Comparison of ENCODE assay signal across 7 cellular contexts in genomic region chr15:92907229-92907628, GRCh38. TPM values are rescaled to one million over a fixed set of nuclear protein-coding genes. Genes with fewer than 3 reads are reported as not detected.
DNase-seq lines count a peak whose midpoint lies in the region; ATAC-seq, FAIRE-seq and TF ChIP-seq lines count a peak whose summit lies in the region.

No MANE protein-coding gene starts in this region.

- TF ChIP-seq RAD21 in IMR-90 (IDR thresholded peaks at IDR 0.05; ENCODE audit: low read length), result no peak

- peaks cover 22% of the 10 kb centered on the region for H3K4me1 ChIP-seq in IMR-90 (ENCODE audit: control insufficient read depth, insufficient read depth, low read length)
- peaks cover 41% of the 10 kb centered on the region for H3K4me1 ChIP-seq in keratinocyte (ENCODE audit: control insufficient read depth, extremely low read depth, insufficient read depth, low read length)
- H3K4me1 ChIP-seq in stomach smooth muscle (ENCODE audit: control insufficient read depth, insufficient read depth, low read length), result peaks cover 34% of the 10 kb centered on the region

- H3K56ac ChIP-seq in IMR-90 (ENCODE audit: extremely low read depth, insufficient read depth, low read length), result peak overlapping the region; percentile 77; the same call in 1 of the 2 replicates

- no peak overlapping the region for H4K91ac ChIP-seq in IMR-90 (ENCODE audit: insufficient read depth, low read depth, low read length)

- in situ Hi-C loops in IMR-90 (cut with MboI; ENCODE audit: low sequenced_read_pairs), result no loop called here

- H2BK5ac ChIP-seq in IMR-90 (ENCODE audit: low read depth, low read length, poor library complexity, severe bottlenecking), result peak overlapping the region; percentile 89

- peak overlapping the region; percentile 85 for H3K4me2 ChIP-seq in IMR-90 (ENCODE audit: low read depth, low read length)
- H3K4me2 ChIP-seq in keratinocyte (ENCODE audit: control insufficient read depth, extremely low read depth, insufficient read depth, low read depth, low read length), result peak overlapping the region; percentile 75

- TF ChIP-seq POLR2A in IMR-90 (IDR thresholded peaks at IDR 0.05; ENCODE audit: low read depth, low read length), result peak; percentile 4; the same call in 1 of the 2 replicates

- H3K9me1 ChIP-seq in IMR-90 (ENCODE audit: insufficient read depth, low read length) (peaks cover 8% of the 10 kb centered on the region), keratinocyte (ENCODE audit: control insufficient read depth, extremely low read depth, insufficient read depth, low read length) (peaks cover 4% of the 10 kb centered on the region)

- H3K14ac ChIP-seq in IMR-90 (replicated peaks; ENCODE audit: low read depth, low read length), result peak overlapping the region; percentile 12; the same call in 1 of the 2 replicates

- H3K4ac ChIP-seq in IMR-90 (ENCODE audit: low read depth, low read length), result peak overlapping the region; percentile 3; the same call in 1 of the 2 replicates

- peak overlapping the region; percentile 78; the same call in 1 of the 3 replicates for H2BK15ac ChIP-seq in IMR-90 (ENCODE audit: low read depth, low read length)

- DNase-seq in IMR-90 (no peak), keratinocyte (ENCODE audit: low read depth, low spot score) (no peak), DMS53 (lab: John Stamatoyannopoulos, UW) (no peak)
- DNase-seq in activated T-helper 2 cell treated with anti-CD3 and anti-CD28 coated beads, Interferon-gamma antibody, Interleukin-2, Interleukin-4, amounts not matched to agents 10 μg/mL and 5 μg/mL and 100 μg/mL, durations not matched to agents 14 hours and 24 hours and 36 hours (ENCODE audit: low spot score), result no peak

- TF ChIP-seq CTCF in IMR-90 (conservative IDR thresholded peaks at IDR 0.05; ENCODE audit: low read depth, low read length) (no peak), keratinocyte (optimal IDR thresholded peaks at IDR 0.05 in 1 of 3, IDR thresholded peaks at IDR 0.05 in 1 of 3, conservative IDR thresholded peaks at IDR 0.05 in 1 of 3; ENCODE audit: extremely low read depth in 1 of 3, insufficient read depth in 2 of 3, low read length in 3 of 3) (no peak)

- dilution Hi-C loops in IMR-90 (cut with HindIII; ENCODE audit: low sequenced_read_pairs, unreplicated experiment) (no loop called here), keratinocyte (cut with MboI; ENCODE audit: extremely low pct_ligation_motif_present, low sequenced_read_pairs) (loop anchor here (25.0 kb wide), 1 partner anchor 95 kb away; no protein-coding TSS in a partner anchor)

- CTCF ChIA-PET in IMR-90 (lab: Yijun Ruan, JAX), result interaction anchor here (2.5 kb wide), 1 partner anchor 10 kb away, joined by 14 read pairs; no protein-coding TSS in a partner anchor

- peaks cover 0 to 20% of the 10 kb centered on the region in 2 experiments; a peak in 2 of 4 replicates for H3K79me1 ChIP-seq in IMR-90 (ENCODE audit: low read depth in 1 of 2, low read length in 2 of 2)

- FAIRE-seq in keratinocyte (lab: Jason Lieb, UNC), result no peak

- WGBS in IMR-90 (ENCODE audit: extremely low coverage in 2 of 2, insufficient read length in 1 of 2), 2 experiments, result no CpG with 5 or more reads among the region's 1 CpG

- peak overlapping the region in 1 of 2 experiments; percentile 22; a peak in 3 of 4 replicates for H4K8ac ChIP-seq in IMR-90 (ENCODE audit: low read depth in 2 of 2, low read length in 2 of 2)

- no peak overlapping the region for H4K5ac ChIP-seq in IMR-90 (ENCODE audit: low read depth, low read length)

- H3K36me3 ChIP-seq in IMR-90 (ENCODE audit: control insufficient read depth, insufficient read depth, low read length), result peaks cover 19% of the 10 kb centered on the region
- H3K36me3 ChIP-seq in keratinocyte (ENCODE audit: control insufficient read depth in 2 of 2, extremely low read depth in 1 of 2, insufficient read depth in 2 of 2, low read length in 2 of 2), result peaks cover 3 to 16% of the 10 kb centered on the region in 2 experiments
- no peaks in the 10 kb centered on the region for H3K36me3 ChIP-seq in stomach smooth muscle (ENCODE audit: control insufficient read depth in 2 of 2, insufficient read depth in 2 of 2, low read length in 2 of 2)

- H3K4me3 Mint-ChIP-seq in activated T-helper 2 cell treated with anti-CD3 and anti-CD28 coated beads, Interferon-gamma antibody, Interleukin-2, Interleukin-4, amounts not matched to agents 10 μg/mL and 5 μg/mL and 100 μg/mL, durations not matched to agents 14 hours and 24 hours and 36 hours (ENCODE audit: low read depth), result peak overlapping the region; percentile 94

- no peaks in the 10 kb centered on the region for H3K27me3 Mint-ChIP-seq in activated T-helper 2 cell treated with anti-CD3 and anti-CD28 coated beads, Interferon-gamma antibody, Interleukin-2, Interleukin-4, amounts not matched to agents 10 μg/mL and 5 μg/mL and 100 μg/mL, durations not matched to agents 14 hours and 24 hours and 36 hours (ENCODE audit: low read depth)

- no peaks in the 10 kb centered on the region for H3K9me3 Mint-ChIP-seq in activated T-helper 2 cell treated with anti-CD3 and anti-CD28 coated beads, Interferon-gamma antibody, Interleukin-2, Interleukin-4, amounts not matched to agents 10 μg/mL and 5 μg/mL and 100 μg/mL, durations not matched to agents 14 hours and 24 hours and 36 hours

- peak overlapping the region; percentile 77; the same call in 1 of the 2 replicates for H3K27ac ChIP-seq in IMR-90 (ENCODE audit: insufficient read depth, low read length)
- H3K27ac ChIP-seq in keratinocyte (ENCODE audit: control insufficient read depth, insufficient read depth, low read length), result peak overlapping the region; percentile 93
- peak overlapping the region; percentile 92 for H3K27ac ChIP-seq in stomach smooth muscle (ENCODE audit: low read length)

- H2BK20ac ChIP-seq in IMR-90 (ENCODE audit: low read depth, low read length), result no peak overlapping the region

- H2AK5ac ChIP-seq in IMR-90 (ENCODE audit: low read depth, low read length), result no peak overlapping the region

- BruUV-seq in IMR-90 (replicated peaks; lab: Mats Ljungman, UMichigan), result no TSS peak

- intact Hi-C loops in IMR-90 (cut with micrococcal nuclease), result no loop called here
- intact Hi-C loops in activated T-helper 2 cell treated with anti-CD3 and anti-CD28 coated beads, Interferon-gamma antibody, Interleukin-2, Interleukin-4, amounts not matched to agents 10 μg/mL and 5 μg/mL and 100 μg/mL, durations not matched to agents 14 hours and 24 hours and 36 hours (cut with micrococcal nuclease), result loop anchor here (1.0 kb wide), 1 partner anchor 103 kb away; no protein-coding TSS in a partner anchor

- H3K79me2 ChIP-seq in keratinocyte (ENCODE audit: control insufficient read depth, insufficient read depth, low read length), result peaks cover 92% of the 10 kb centered on the region

- H2BK120ac ChIP-seq in IMR-90 (ENCODE audit: low read depth, low read length), result no peak overlapping the region

- H3K27ac Mint-ChIP-seq in activated T-helper 2 cell treated with anti-CD3 and anti-CD28 coated beads, Interferon-gamma antibody, Interleukin-2, Interleukin-4, amounts not matched to agents 10 μg/mL and 5 μg/mL and 100 μg/mL, durations not matched to agents 14 hours and 24 hours and 36 hours, result peak overlapping the region; percentile 100

- H3K23ac ChIP-seq in IMR-90 (ENCODE audit: low read depth, low read length), result peak overlapping the region; percentile 6; the same call in 1 of the 2 replicates

- H2AFZ ChIP-seq in IMR-90 (replicated peaks; ENCODE audit: low read length, poor library complexity) (no peak overlapping the region), keratinocyte (ENCODE audit: control insufficient read depth, low read length) (no peak overlapping the region)

- no peak overlapping the region for H2AK9ac ChIP-seq in IMR-90 (replicated peaks; ENCODE audit: low read depth, low read length, poor library complexity)

- H3K27me3 ChIP-seq in IMR-90 (ENCODE audit: control insufficient read depth, insufficient read depth, low read length) (no peaks in the 10 kb centered on the region), keratinocyte (ENCODE audit: control insufficient read depth, extremely low read depth, insufficient read depth, low read length) (no peaks in the 10 kb centered on the region), stomach smooth muscle (ENCODE audit: control insufficient read depth in 1 of 2, insufficient read depth in 2 of 2, low read length in 2 of 2) (no peaks in the 10 kb centered on the region)

- H3K18ac ChIP-seq in IMR-90 (ENCODE audit: low read depth, low read length), result peak overlapping the region; percentile 56; the same call in 1 of the 2 replicates

- POLR2A ChIA-PET in IMR-90 (lab: Charles Lee; ENCODE audit: unreplicated experiment), result interaction anchor here (0.6 to 1.3 kb wide), 3 partner anchors 98 to 110 kb away, joined by 3 to 17 read pairs (median 5); no protein-coding TSS in a partner anchor

- ATAC-seq in IMR-90 (ENCODE audit: low read depth) (no peak), GM18870 (IDR thresholded peaks at IDR 0.05; ENCODE audit: unreplicated experiment) (no peak), HG02642 (IDR thresholded peaks at IDR 0.05; ENCODE audit: poor library complexity, unreplicated experiment) (no peak)

- H3K9ac ChIP-seq in IMR-90 (ENCODE audit: low read depth, low read length) (peak overlapping the region; percentile 49), keratinocyte (ENCODE audit: control insufficient read depth, extremely low read depth, insufficient read depth, low read length) (peak overlapping the region; percentile 91), stomach smooth muscle (ENCODE audit: low read length in 2 of 2) (peak overlapping the region in 1 of 2 donors; percentile 25)

- H3K4me3 ChIP-seq in IMR-90 (ENCODE audit: insufficient read depth, low read depth, low read length), result no peak overlapping the region
- peak overlapping the region in 2 of 3 experiments; percentile 27 to 35 for H3K4me3 ChIP-seq in keratinocyte (ENCODE audit: control insufficient read depth in 2 of 3, extremely low read depth in 1 of 3, insufficient read depth in 2 of 3, low read depth in 1 of 3, low read length in 3 of 3)
- peak overlapping the region in 1 of 2 donors; percentile 2 for H3K4me3 ChIP-seq in stomach smooth muscle (ENCODE audit: low read length in 2 of 2)

- H3K36me3 Mint-ChIP-seq in activated T-helper 2 cell treated with anti-CD3 and anti-CD28 coated beads, Interferon-gamma antibody, Interleukin-2, Interleukin-4, amounts not matched to agents 10 μg/mL and 5 μg/mL and 100 μg/mL, durations not matched to agents 14 hours and 24 hours and 36 hours (ENCODE audit: low read depth), result peaks cover 80% of the 10 kb centered on the region

- H3K4me1 Mint-ChIP-seq in activated T-helper 2 cell treated with anti-CD3 and anti-CD28 coated beads, Interferon-gamma antibody, Interleukin-2, Interleukin-4, amounts not matched to agents 10 μg/mL and 5 μg/mL and 100 μg/mL, durations not matched to agents 14 hours and 24 hours and 36 hours (ENCODE audit: low read depth), result peaks cover 78% of the 10 kb centered on the region

- H3K9me3 ChIP-seq in IMR-90 (ENCODE audit: control insufficient read depth, insufficient read depth, low read length) (no peaks in the 10 kb centered on the region), keratinocyte (ENCODE audit: control insufficient read depth, low read depth, low read length) (no peaks in the 10 kb centered on the region), stomach smooth muscle (ENCODE audit: control insufficient read depth in 2 of 2, low read length in 2 of 2) (no peaks in the 10 kb centered on the region)

- H4K20me1 ChIP-seq in IMR-90 (ENCODE audit: insufficient read depth, low read length), result peaks cover 52% of the 10 kb centered on the region
- peaks cover 5% of the 10 kb centered on the region for H4K20me1 ChIP-seq in keratinocyte (ENCODE audit: control insufficient read depth, extremely low read depth, insufficient read depth, low read length)

RNA-seq across cellular contexts. Expression of gene CHD2, which starts 7.1 kb away (rescaled TPM):
- 64.7 and 71.4 TPM in 2 replicates for total RNA-seq in IMR-90 (2012; rRNA removed)
- polyA plus RNA-seq in IMR-90 (2012; rRNA removed) (37.8 and 44.9 TPM in 2 replicates), keratinocyte (35.3 to 62.0 TPM (median 50.8 TPM) in 3 replicates)
- 9.0 and 12.0 TPM in 2 replicates for polyA plus RNA-seq in IMR-90 (2012; cell fraction: cytosol; rRNA removed)
- polyA plus RNA-seq in IMR-90 (2012; cell fraction: nucleus; rRNA removed; ENCODE audit: low replicate concordance), result 54.1 and 206 TPM in 2 replicates
- total RNA-seq in activated T-helper 2 cell treated with anti-CD3 and anti-CD28 coated beads, Interferon-gamma antibody, Interleukin-2, Interleukin-4, amounts not matched to agents 10 μg/mL and 5 μg/mL and 100 μg/mL, durations not matched to agents 14 hours and 24 hours and 36 hours, result 105 and 111 TPM in 2 replicates
- polyA plus RNA-seq in keratinocyte (2011; ENCODE audit: low read depth), result 361 TPM
- 35.2 and 40.9 TPM in 2 replicates for polyA plus RNA-seq in keratinocyte (2011; cell fraction: cytosol; rRNA removed)
- 193 and 213 TPM in 2 replicates for polyA plus RNA-seq in keratinocyte (2011; cell fraction: nucleus; rRNA removed)
- polyA plus RNA-seq in keratinocyte (2012; ENCODE audit: low replicate concordance), result 30.4 and 63.0 TPM in 2 replicates
- polyA minus RNA-seq in keratinocyte, result 64.5 to 125 TPM (median 70.1 TPM) in 3 replicates
- polyA minus RNA-seq in keratinocyte (2011; cell fraction: cytosol; rRNA and poly(A)+ RNA removed), result 31.3 TPM
- 143 and 290 TPM in 2 replicates for polyA minus RNA-seq in keratinocyte (2011; cell fraction: nucleus; rRNA and poly(A)+ RNA removed)
